19 cellular contexts compared by ENCODE assay signal in the genomic region with DNA sequence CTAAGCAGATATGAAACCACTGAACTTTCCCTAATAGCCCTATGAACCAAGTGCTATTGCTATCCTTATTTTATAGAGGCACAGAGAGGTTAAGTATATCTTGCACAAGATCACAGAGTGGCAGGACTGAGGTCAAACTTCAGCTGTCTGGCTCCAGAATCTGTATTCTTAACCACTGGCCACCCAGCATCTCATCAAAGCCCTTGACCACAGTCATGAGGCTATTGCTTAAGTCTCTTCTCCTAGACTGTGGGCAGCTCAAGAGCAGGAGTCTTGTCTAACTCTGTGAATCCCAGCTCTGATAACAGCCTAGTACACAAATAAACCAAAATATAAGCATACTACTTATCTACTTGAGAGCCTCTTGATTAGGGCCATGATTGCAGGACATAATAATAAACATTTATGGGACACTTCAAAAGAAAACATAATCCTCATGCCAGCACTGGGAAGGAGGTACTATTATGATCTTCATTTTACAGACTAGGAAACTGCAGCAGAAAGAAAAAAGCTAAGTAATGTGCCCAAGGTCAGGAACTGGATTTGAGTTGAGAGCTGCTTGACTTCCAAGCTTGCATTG. TPM values are rescaled to one million over a fixed set of nuclear protein-coding genes. Genes with fewer than 3 reads are reported as not detected.
A peak's percentile ranks its signal among the peaks of the same experiment; 100 is the strongest.
DNase-seq lines count a peak whose midpoint lies in the region; ATAC-seq, FAIRE-seq and TF ChIP-seq lines count a peak whose summit lies in the region.
"Had no signal": no experiment of that assay in that cellular context is flagged by ENCODE, and none has a peak within 500 bp of the region (broad histone marks: within the 10 kb centered on the region; RNA-seq: fewer than 3 reads in every experiment).

No MANE protein-coding gene starts in this region.

- H4K20me1 ChIP-seq in fibroblast of lung (ENCODE audit: control insufficient read depth, extremely low read depth, insufficient read depth, low read length): no peaks in the 10 kb centered on the region
- no peaks in the 10 kb centered on the region for H4K20me1 ChIP-seq in osteoblast (ENCODE audit: insufficient read depth, low read length)
- H4K20me1 ChIP-seq: BLaER1 treated with 17β-estradiol and CSF1 and Interleukin-3, amounts not matched to agents 10 nM and 100 nM had no signal

- no peaks in the 10 kb centered on the region for H3K36me3 ChIP-seq in fibroblast of lung (ENCODE audit: control insufficient read depth, insufficient read depth, low read length)
- H3K36me3 ChIP-seq in osteoblast (ENCODE audit: insufficient read depth, low read length): no peaks in the 10 kb centered on the region
- H3K36me3 ChIP-seq: BLaER1 treated with 17β-estradiol and CSF1 and Interleukin-3, amounts not matched to agents 10 nM and 100 nM; stomach had no signal

- ATAC-seq in T-helper 17 cell: no peak
- no peak for ATAC-seq in HG03280 (IDR thresholded peaks at IDR 0.05; ENCODE audit: unreplicated experiment)
- ATAC-seq in GM18519 (IDR thresholded peaks at IDR 0.05; ENCODE audit: low FRiP score, unreplicated experiment): no peak
- ATAC-seq: activated CD8-positive, alpha-beta memory T cell treated with anti-CD3 and anti-CD28 coated beads, Interleukin-2, amount 10 ng/mL, durations not matched to agents 7 days and 5 days; activated naive CD8-positive, alpha-beta T cell treated with anti-CD3 and anti-CD28 coated beads, Interleukin-2, amount 50 U/mL, for 24 hours had no signal

- H3K27ac Mint-ChIP-seq in T-helper 17 cell: no peak overlapping the region
- H3K27ac Mint-ChIP-seq: activated CD8-positive, alpha-beta memory T cell treated with anti-CD3 and anti-CD28 coated beads, Interleukin-2, amount 10 ng/mL, durations not matched to agents 7 days and 5 days; activated naive CD8-positive, alpha-beta T cell treated with anti-CD3 and anti-CD28 coated beads, Interleukin-2, amount 50 U/mL, for 24 hours; activated T-helper 2 cell treated with anti-CD3 and anti-CD28 coated beads, Interferon-gamma antibody, Interleukin-2, Interleukin-4, amounts not matched to agents 10 μg/mL and 5 μg/mL and 100 μg/mL, durations not matched to agents 14 hours and 24 hours and 36 hours; H9 had no signal

- no peak overlapping the region for H3K4me2 ChIP-seq in fibroblast of lung (ENCODE audit: extremely low read depth, insufficient read depth, low read length)
- no peak overlapping the region for H3K4me2 ChIP-seq in osteoblast (ENCODE audit: insufficient read depth, low read length)

- H3K4me3 ChIP-seq in fibroblast of lung (replicated peaks in 1 of 4; ENCODE audit: control extremely low read depth in 1 of 4, insufficient read depth in 1 of 4, low read depth in 3 of 4, low read length in 4 of 4) (no peak overlapping the region), osteoblast (ENCODE audit: insufficient read depth, low read length) (no peak overlapping the region)
- H3K4me3 ChIP-seq: BLaER1 treated with 17β-estradiol and CSF1 and Interleukin-3, amounts not matched to agents 10 nM and 100 nM; stomach had no signal

- H3K79me2 ChIP-seq in fibroblast of lung (ENCODE audit: control insufficient read depth, insufficient read depth, low read length) (no peaks in the 10 kb centered on the region), osteoblast (ENCODE audit: insufficient read depth, low read length) (no peaks in the 10 kb centered on the region)

- TF ChIP-seq POLR2A in GM12891 (IDR thresholded peaks at IDR 0.05; ENCODE audit: low read depth, low read length): no peak

- no peak overlapping the region for H3K4me3 Mint-ChIP-seq in T-helper 17 cell
- H3K4me3 Mint-ChIP-seq: activated CD8-positive, alpha-beta memory T cell treated with anti-CD3 and anti-CD28 coated beads, Interleukin-2, amount 10 ng/mL, durations not matched to agents 7 days and 5 days; activated naive CD8-positive, alpha-beta T cell treated with anti-CD3 and anti-CD28 coated beads, Interleukin-2, amount 50 U/mL, for 24 hours; H9 had no signal

- DNase-seq in GM12891 (ENCODE audit: insufficient read length, low spot score) (no peak), MV-4-11 (lab: John Stamatoyannopoulos, UW) (peak; percentile 89), fibroblast of lung (ENCODE audit: low read depth in 2 of 2) (peak; percentile 42 to 66), osteoblast (ENCODE audit: insufficient read length, low spot score, missing footprints) (peak; percentile 15), T-helper 17 cell (no peak)
- DNase-seq in activated CD4-positive, CD25-positive, alpha-beta regulatory T cell treated with anti-CD3 and anti-CD28 coated beads, Interleukin-2, amount 50 U/mL, for 72 hours: no peak
- DNase-seq: activated CD8-positive, alpha-beta memory T cell treated with anti-CD3 and anti-CD28 coated beads, Interleukin-2, amount 10 ng/mL, durations not matched to agents 7 days and 5 days; activated naive CD8-positive, alpha-beta T cell treated with anti-CD3 and anti-CD28 coated beads, Interleukin-2, amount 50 U/mL, for 24 hours; H9; head of caudate nucleus; NCI-H187 treated with DMSO at 0.1 percent for 48 hours; NCI-H446 treated with DMSO at 0.1 percent for 48 hours; stimulated activated CD4-positive, alpha-beta T cell treated with anti-CD3 and anti-CD28 coated beads, Interleukin-4, amount 100 ng/mL, for 1 hour; stomach had no signal

- peaks cover 6% of the 10 kb centered on the region for H3K4me1 Mint-ChIP-seq in T-helper 17 cell

- H2AFZ ChIP-seq in fibroblast of lung (ENCODE audit: low read length): no peak overlapping the region
- H2AFZ ChIP-seq in osteoblast (ENCODE audit: low read length): no peak overlapping the region

- H3K27me3 ChIP-seq in fibroblast of lung (ENCODE audit: control insufficient read depth, insufficient read depth, low read length) (no peaks in the 10 kb centered on the region), osteoblast (ENCODE audit: insufficient read depth, low read length) (peaks cover 4% of the 10 kb centered on the region)
- H3K27me3 ChIP-seq: BLaER1 treated with 17β-estradiol and CSF1 and Interleukin-3, amounts not matched to agents 10 nM and 100 nM had no signal

- H3K27ac ChIP-seq in fibroblast of lung (ENCODE audit: insufficient read depth, low read length) (no peak overlapping the region), osteoblast (ENCODE audit: low read depth, low read length) (no peak overlapping the region)
- H3K27ac ChIP-seq: BLaER1 treated with 17β-estradiol and CSF1 and Interleukin-3, amounts not matched to agents 10 nM and 100 nM; stomach had no signal

- TF ChIP-seq CTCF in fibroblast of lung (conservative IDR thresholded peaks at IDR 0.05 in 1 of 2, IDR thresholded peaks at IDR 0.05 in 1 of 2; ENCODE audit: low read depth in 1 of 2, low read length in 2 of 2): no peak
- no peak for TF ChIP-seq CTCF in osteoblast (IDR thresholded peaks at IDR 0.05; ENCODE audit: extremely low read depth, low read depth, low read length)

- H3K9me3 ChIP-seq in fibroblast of lung (ENCODE audit: control insufficient read depth, insufficient read depth, low read depth, low read length) (no peaks in the 10 kb centered on the region), osteoblast (ENCODE audit: low read depth, low read length) (no peaks in the 10 kb centered on the region), T-helper 17 cell (ENCODE audit: control insufficient read depth, low read length, poor library complexity, severe bottlenecking) (no peaks in the 10 kb centered on the region)
- H3K9me3 ChIP-seq: BLaER1 treated with 17β-estradiol and CSF1 and Interleukin-3, amounts not matched to agents 10 nM and 100 nM; stomach had no signal

- no peaks in the 10 kb centered on the region for H3K36me3 Mint-ChIP-seq in T-helper 17 cell (ENCODE audit: low read depth)
- H3K36me3 Mint-ChIP-seq: activated CD8-positive, alpha-beta memory T cell treated with anti-CD3 and anti-CD28 coated beads, Interleukin-2, amount 10 ng/mL, durations not matched to agents 7 days and 5 days had no signal

- H3K27me3 Mint-ChIP-seq in T-helper 17 cell: no peaks in the 10 kb centered on the region

- H3K4me1 ChIP-seq in fibroblast of lung (ENCODE audit: control insufficient read depth, extremely low read depth, insufficient read depth, low read length) (no peaks in the 10 kb centered on the region), osteoblast (ENCODE audit: insufficient read depth, low read length) (no peaks in the 10 kb centered on the region)

- no peak overlapping the region for H3K9ac ChIP-seq in fibroblast of lung (ENCODE audit: insufficient read depth, low read length)
- H3K9ac ChIP-seq: BLaER1 treated with 17β-estradiol and CSF1 and Interleukin-3, amounts not matched to agents 10 nM and 100 nM had no signal

- peak; percentile 55 for FAIRE-seq in GM12891 (lab: Jason Lieb, UNC)
- FAIRE-seq: D721Med had no signal

TF ChIP-seq in GM12891, 5 proteins besides CTCF, POLR2A, EP300 and RAD21:
- TF ChIP-seq TAF1 (IDR thresholded peaks at IDR 0.05; ENCODE audit: low read depth, low read length) (no peak), POLR2AphosphoS5 (IDR thresholded peaks at IDR 0.05; ENCODE audit: low read depth, low read length) (no peak), SPI1 (IDR thresholded peaks at IDR 0.05; ENCODE audit: low read depth, low read length) (no peak), PAX5 (IDR thresholded peaks at IDR 0.05; ENCODE audit: insufficient read depth, low read length, severe bottlenecking) (no peak), POU2F2 (IDR thresholded peaks at IDR 0.05; ENCODE audit: low read depth, low read length) (no peak)
TF ChIP-seq in GM12891: peak in this region for 0.

RNA-seq across cellular contexts. Expression of gene SMC3, which starts 22.4 kb away (rescaled TPM):
- polyA plus RNA-seq in GM12891 (2012; ENCODE audit: low read depth, missing spikeins): 30.3 TPM
- total RNA-seq in fibroblast of lung (28.8 and 31.9 TPM in 2 replicates), osteoblast (20.0 and 20.3 TPM in 2 replicates), T-helper 17 cell (10 to 100 TPM; 31.6 to 35.9 TPM)
- 25.9 and 28.4 TPM in 2 replicates for polyA plus RNA-seq in fibroblast of lung
- 35.6 and 36.9 TPM in 2 replicates for polyA plus RNA-seq in fibroblast of lung (2012)
- 2.3 and 4.4 TPM in 2 replicates for polyA minus RNA-seq in fibroblast of lung (ENCODE audit: low replicate concordance)

RNA-seq across cellular contexts. Expression of gene DUSP5, which starts 47.3 kb away (rescaled TPM):
- 60.6 TPM for polyA plus RNA-seq in GM12891 (2012; ENCODE audit: low read depth, missing spikeins)
- total RNA-seq in fibroblast of lung: 14.9 and 27.6 TPM in 2 replicates
- polyA plus RNA-seq in fibroblast of lung: 37.7 and 48.9 TPM in 2 replicates
- polyA plus RNA-seq in fibroblast of lung (2012): 23.5 and 30.7 TPM in 2 replicates
- 65.8 and 147 TPM in 2 replicates for polyA minus RNA-seq in fibroblast of lung (ENCODE audit: low replicate concordance)
- 8.5 and 10.1 TPM in 2 replicates for total RNA-seq in osteoblast
- total RNA-seq in T-helper 17 cell: 100 to 1,000 TPM in 1 of 2 donors, 10 to 100 TPM in 1; 91.9 to 147 TPM

Comparison
In these comparisons a context has a peak if more than half of its experiments do, and no peak if none do; other contexts are left out.
1. DNase-seq: peak in MV-4-11 (single experiment), fibroblast of lung (2 of 2) and osteoblast (single experiment); none in GM12891 (single experiment), T-helper 17 cell (0 of 3) and activated CD4-positive, CD25-positive, alpha-beta regulatory T cell treated with anti-CD3 and anti-CD28 coated beads, Interleukin-2, amount 50 U/mL, for 72 hours (single experiment).